Comparison of ENCODE assay signal across 10 cellular contexts in genomic region chr17:1030684-1031557, GRCh38. TPM values are rescaled to one million over a fixed set of nuclear protein-coding genes. Genes with fewer than 3 reads are reported as not detected.
DNase-seq lines count a peak whose midpoint lies in the region; ATAC-seq and TF ChIP-seq lines count a peak whose summit lies in the region.
"Had no signal": no experiment of that assay in that cellular context is flagged by ENCODE, and none has a peak within 500 bp of the region (broad histone marks: within the 10 kb centered on the region; RNA-seq: fewer than 3 reads in every experiment).

No MANE protein-coding gene starts in this region.

- H3K9me3 Mint-ChIP-seq in neural progenitor cell, result no peaks in the 10 kb centered on the region
- H3K9me3 Mint-ChIP-seq: IgD-negative memory B cell had no signal

- no peaks in the 10 kb centered on the region for H3K36me3 Mint-ChIP-seq in neural progenitor cell
- H3K36me3 Mint-ChIP-seq: IgD-negative memory B cell had no signal

- H4K20me1 ChIP-seq in neural progenitor cell (ENCODE audit: low read depth), result peaks cover 30% of the 10 kb centered on the region

- H3K4me1 ChIP-seq in neural progenitor cell (peaks cover 9% of the 10 kb centered on the region), urinary bladder (ENCODE audit: insufficient read depth) (no peaks in the 10 kb centered on the region)

- no peak overlapping the region for H3K27ac Mint-ChIP-seq in neural progenitor cell
- H3K27ac Mint-ChIP-seq: IgD-negative memory B cell had no signal

- TF ChIP-seq CTCF in WERI-Rb-1 (IDR thresholded peaks at IDR 0.05; ENCODE audit: low read depth, low read length), result no peak
- TF ChIP-seq CTCF in neural progenitor cell (IDR thresholded peaks at IDR 0.05), result no peak

- H3K27ac ChIP-seq in WERI-Rb-1 (peak overlapping the region; percentile 79; the same call in 1 of the 2 replicates), neural progenitor cell (no peak overlapping the region), urinary bladder (ENCODE audit: low read depth) (no peak overlapping the region)

- no peak overlapping the region for H2AFZ ChIP-seq in neural progenitor cell (replicated peaks)

- H3K4me3 Mint-ChIP-seq in neural progenitor cell, result peak overlapping the region; percentile 63
- H3K4me3 Mint-ChIP-seq: IgD-negative memory B cell had no signal

- H3K27me3 Mint-ChIP-seq in neural progenitor cell (ENCODE audit: insufficient read depth, low read depth), result peaks cover 3% of the 10 kb centered on the region
- H3K27me3 Mint-ChIP-seq: IgD-negative memory B cell had no signal

- H3K4me3 ChIP-seq in WERI-Rb-1 (ENCODE audit: low read depth, low read length), result no peak overlapping the region
- H3K4me3 ChIP-seq in neural progenitor cell, result peak overlapping the region; percentile 48
- H3K4me3 ChIP-seq in urinary bladder (ENCODE audit: low read depth, low read length), result peak overlapping the region; percentile 37

- H3K27me3 ChIP-seq in WERI-Rb-1 (ENCODE audit: insufficient read depth, low read depth, severe bottlenecking) (no peaks in the 10 kb centered on the region), neural progenitor cell (peaks cover 27% of the 10 kb centered on the region)

- intact Hi-C loops in Right ventricle myocardium superior (cut with DNase I), result no loop called here

- no peaks in the 10 kb centered on the region for H3K79me2 ChIP-seq in neural progenitor cell (ENCODE audit: low read depth)

- DNase-seq in WERI-Rb-1 (no peak), Right ventricle myocardium superior (peak; percentile 81), neural progenitor cell (ENCODE audit: low spot score) (peak; percentile 24), OCI-M1 (lab: John Stamatoyannopoulos, UW) (no peak), HK-2 (ENCODE audit: unreplicated experiment) (no peak)
- DNase-seq in activated CD4-positive, alpha-beta T cell treated with anti-CD3 and anti-CD28 coated beads for 48 hours, result no peak
- DNase-seq: DMS53, NCI-H2107 had no signal

- peaks cover 9% of the 10 kb centered on the region for H3K36me3 ChIP-seq in WERI-Rb-1
- H3K36me3 ChIP-seq in neural progenitor cell, result no peaks in the 10 kb centered on the region
- no peaks in the 10 kb centered on the region for H3K36me3 ChIP-seq in urinary bladder (ENCODE audit: insufficient read depth)

- no peaks in the 10 kb centered on the region for H3K9me3 ChIP-seq in WERI-Rb-1 (ENCODE audit: severe bottlenecking)
- H3K9me3 ChIP-seq in neural progenitor cell (ENCODE audit: low read depth), result no peaks in the 10 kb centered on the region

- ATAC-seq in Right ventricle myocardium superior (ENCODE audit: poor library complexity), result peak; percentile 55

- peaks cover 28% of the 10 kb centered on the region for H3K4me1 Mint-ChIP-seq in neural progenitor cell

- peak overlapping the region; percentile 92 for H3K4me2 ChIP-seq in neural progenitor cell

- 29% methylated on average over 48 of the region's 48 CpGs for WGBS in urinary bladder

- peaks cover 8% of the 10 kb centered on the region for H3F3A ChIP-seq in neural progenitor cell (ENCODE audit: low read depth)

- no peak overlapping the region for H3K9ac ChIP-seq in neural progenitor cell

RNA-seq across cellular contexts. Expression of gene TIMM22, which starts 34.0 kb away (rescaled TPM):
- total RNA-seq in Right ventricle myocardium superior (17.1 TPM), neural progenitor cell (ENCODE audit: low replicate concordance) (11.7 and 15.7 TPM in 2 replicates), urinary bladder (9.3 TPM)
- polyA plus RNA-seq in urinary bladder, result 11.3 TPM

RNA-seq across cellular contexts. Expression of gene NXN, which starts 51.3 kb away (rescaled TPM):
- 20.2 TPM for total RNA-seq in Right ventricle myocardium superior
- 35.9 and 69.4 TPM in 2 replicates for total RNA-seq in neural progenitor cell (ENCODE audit: low replicate concordance)
- 54.2 TPM for total RNA-seq in urinary bladder
- 81.2 TPM for polyA plus RNA-seq in urinary bladder

Comparison
In these comparisons a context has a peak if more than half of its experiments do, and no peak if none do; other contexts are left out.
1. DNase-seq: peak in Right ventricle myocardium superior (single experiment) and neural progenitor cell (single experiment); none in WERI-Rb-1 (single experiment), OCI-M1 (single experiment), HK-2 (single experiment) and activated CD4-positive, alpha-beta T cell treated with anti-CD3 and anti-CD28 coated beads for 48 hours (single experiment).